21 cellular contexts compared by ENCODE assay signal in the genomic region with DNA sequence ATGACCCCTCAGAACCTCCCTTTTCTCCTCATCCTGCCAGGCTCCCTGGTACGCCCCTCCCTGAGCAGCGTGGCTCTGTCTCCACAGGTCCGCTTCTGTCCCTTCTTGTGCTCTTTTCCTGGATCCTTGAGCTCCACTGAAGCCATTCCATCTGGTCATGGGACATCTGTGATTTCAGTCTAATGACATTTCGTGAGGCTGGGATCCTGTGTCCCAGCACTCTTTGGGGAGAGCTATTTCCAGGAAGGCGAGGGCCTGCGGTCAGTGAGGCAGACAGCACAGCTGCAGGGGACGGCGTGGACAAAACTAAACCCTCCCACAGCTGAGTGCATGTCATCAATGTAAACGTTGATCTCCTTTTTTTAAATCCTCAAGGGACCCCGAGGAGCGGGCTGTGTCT.
DNase-seq lines count a peak whose midpoint lies in the region; ATAC-seq, FAIRE-seq and TF ChIP-seq lines count a peak whose summit lies in the region.
"Had no signal": no experiment of that assay in that cellular context is flagged by ENCODE, and none has a peak within 500 bp of the region (broad histone marks: within the 10 kb centered on the region; RNA-seq: fewer than 3 reads in every experiment).

No MANE protein-coding gene starts in this region.

- DNase-seq in D341Med (ENCODE audit: low spot score) (peak; percentile 39), cerebellar cortex (ENCODE audit: low spot score) (peak; percentile 61), kidney (peak; percentile 88), psoas muscle (peak in 1 of 2 donors; percentile 24), frontal cortex (ENCODE audit: low spot score in 2 of 2) (no peak), SK-N-SH (no peak)
- DNase-seq in activated CD8-positive, alpha-beta memory T cell treated with anti-CD3 and anti-CD28 coated beads, Interleukin-2, amount 10 ng/mL, durations not matched to agents 7 days and 5 days, result no peak
- DNase-seq: activated CD4-positive, alpha-beta T cell treated with anti-CD3 and anti-CD28 coated beads, Interleukin-2, amount 50 U/mL, for 4 hours; activated effector memory CD4-positive, alpha-beta T cell treated with Interleukin-2 at 50 U/mL for 16 hours; activated naive CD8-positive, alpha-beta T cell treated with anti-CD3 and anti-CD28 coated beads, Interleukin-2, amount 50 U/mL, for 24 hours; body of pancreas; NCI-H1436; NCI-H510A treated with DMSO at 0.1 percent for 48 hours; stimulated activated naive B cell treated with anti-CD40 and anti-IgM and Interleukin-4, amounts not matched to agents 10 μg/mL and 1 μg/mL and 100 μg/mL, for 72 hours; T-helper 17 cell had no signal

- ATAC-seq in psoas muscle (peak in 3 of 4 donors; percentile 15 to 75 (median 50)), GM19023 (IDR thresholded peaks at IDR 0.05; ENCODE audit: unreplicated experiment) (no peak)
- no peak for ATAC-seq in activated CD8-positive, alpha-beta memory T cell treated with anti-CD3 and anti-CD28 coated beads, Interleukin-2, amount 10 ng/mL, durations not matched to agents 7 days and 5 days
- ATAC-seq: activated naive CD8-positive, alpha-beta T cell treated with anti-CD3 and anti-CD28 coated beads, Interleukin-2, amount 50 U/mL, for 24 hours; body of pancreas; HepG2; stimulated activated naive B cell treated with anti-CD40 and anti-IgM and Interleukin-4, amounts not matched to agents 10 μg/mL and 1 μg/mL and 100 μg/mL, for 72 hours; T-helper 17 cell had no signal

- H3K4me3 ChIP-seq in kidney (ENCODE audit: low read length in 2 of 2) (no peak overlapping the region), psoas muscle (no peak overlapping the region), SK-N-SH (ENCODE audit: low read depth in 2 of 2, low read length in 1 of 2) (no peak overlapping the region)
- H3K4me3 ChIP-seq: body of pancreas, thoracic aorta had no signal

- H3K27me3 ChIP-seq in psoas muscle (ENCODE audit: insufficient read depth in 3 of 3, low read length in 2 of 3) (no peaks in the 10 kb centered on the region), SK-N-SH (ENCODE audit: insufficient read depth) (no peaks in the 10 kb centered on the region)
- H3K27me3 ChIP-seq: body of pancreas had no signal

- H3K79me2 ChIP-seq in SK-N-SH (ENCODE audit: insufficient read depth), result no peaks in the 10 kb centered on the region

- no peaks in the 10 kb centered on the region for H3K9me3 Mint-ChIP-seq in activated CD8-positive, alpha-beta memory T cell treated with anti-CD3 and anti-CD28 coated beads, Interleukin-2, amount 10 ng/mL, durations not matched to agents 7 days and 5 days (ENCODE audit: low read depth)
- H3K9me3 Mint-ChIP-seq: activated naive CD8-positive, alpha-beta T cell treated with anti-CD3 and anti-CD28 coated beads, Interleukin-2, amount 50 U/mL, for 24 hours; dendritic cell treated with granulocyte-macrophage colony-stimulating factor and Interleukin-4, amounts not matched to agents 40 ng/mL and 50 ng/mL, for 4 days; stimulated activated naive B cell treated with anti-CD40 and anti-IgM and Interleukin-4, amounts not matched to agents 10 μg/mL and 1 μg/mL and 100 μg/mL, for 72 hours had no signal

- H3K9ac ChIP-seq in kidney (ENCODE audit: low read length in 2 of 2) (no peak overlapping the region), SK-N-SH (no peak overlapping the region)

- H3K4me1 ChIP-seq in kidney (ENCODE audit: control insufficient read depth in 1 of 2, insufficient read depth in 1 of 2, low read depth in 1 of 2, low read length in 2 of 2) (no peaks in the 10 kb centered on the region), psoas muscle (no peaks in the 10 kb centered on the region), SK-N-SH (ENCODE audit: control insufficient read depth in 1 of 2, insufficient read depth in 2 of 2, low read depth in 1 of 2, low read length in 1 of 2) (no peaks in the 10 kb centered on the region; a peak in 2 of 4 replicates)
- H3K4me1 ChIP-seq: body of pancreas had no signal

- TF ChIP-seq CTCF in kidney (IDR thresholded peaks at IDR 0.05; ENCODE audit: borderline replicate concordance, extremely low read depth, insufficient read depth), result no peak
- TF ChIP-seq CTCF in psoas muscle (IDR thresholded peaks at IDR 0.05), result no peak
- TF ChIP-seq CTCF in SK-N-SH (IDR thresholded peaks at IDR 0.05), result no peak

- no peak overlapping the region for H3K4me3 Mint-ChIP-seq in activated CD8-positive, alpha-beta memory T cell treated with anti-CD3 and anti-CD28 coated beads, Interleukin-2, amount 10 ng/mL, durations not matched to agents 7 days and 5 days
- H3K4me3 Mint-ChIP-seq: activated naive CD8-positive, alpha-beta T cell treated with anti-CD3 and anti-CD28 coated beads, Interleukin-2, amount 50 U/mL, for 24 hours; dendritic cell treated with granulocyte-macrophage colony-stimulating factor and Interleukin-4, amounts not matched to agents 40 ng/mL and 50 ng/mL, for 4 days; stimulated activated naive B cell treated with anti-CD40 and anti-IgM and Interleukin-4, amounts not matched to agents 10 μg/mL and 1 μg/mL and 100 μg/mL, for 72 hours; T-helper 17 cell had no signal

- TF ChIP-seq EP300 in SK-N-SH (IDR thresholded peaks at IDR 0.05; ENCODE audit: borderline replicate concordance in 1 of 2, low read depth in 1 of 2, low read length in 1 of 2), result no peak

- H3K9me2 ChIP-seq in SK-N-SH, result no peaks in the 10 kb centered on the region

- FAIRE-seq in kidney (lab: Jason Lieb, UNC) (no peak), frontal cortex (lab: Jason Lieb, UNC) (no peak)
- FAIRE-seq: endothelial cell of umbilical vein, GM18507, HepG2 had no signal

- no peaks in the 10 kb centered on the region for H3K36me3 Mint-ChIP-seq in activated CD8-positive, alpha-beta memory T cell treated with anti-CD3 and anti-CD28 coated beads, Interleukin-2, amount 10 ng/mL, durations not matched to agents 7 days and 5 days
- H3K36me3 Mint-ChIP-seq: stimulated activated naive B cell treated with anti-CD40 and anti-IgM and Interleukin-4, amounts not matched to agents 10 μg/mL and 1 μg/mL and 100 μg/mL, for 72 hours had no signal

- H3K4me1 Mint-ChIP-seq in activated CD8-positive, alpha-beta memory T cell treated with anti-CD3 and anti-CD28 coated beads, Interleukin-2, amount 10 ng/mL, durations not matched to agents 7 days and 5 days, result no peaks in the 10 kb centered on the region
- H3K4me1 Mint-ChIP-seq: activated naive CD8-positive, alpha-beta T cell treated with anti-CD3 and anti-CD28 coated beads, Interleukin-2, amount 50 U/mL, for 24 hours; stimulated activated naive B cell treated with anti-CD40 and anti-IgM and Interleukin-4, amounts not matched to agents 10 μg/mL and 1 μg/mL and 100 μg/mL, for 72 hours; T-helper 17 cell had no signal

- no peaks in the 10 kb centered on the region for H4K20me1 ChIP-seq in SK-N-SH (ENCODE audit: insufficient read depth)

- POLR2A ChIA-PET in SK-N-SH (lab: Yijun Ruan, JAX), result no interaction called here

- no peaks in the 10 kb centered on the region for H3K36me3 ChIP-seq in kidney (ENCODE audit: control insufficient read depth in 1 of 2, insufficient read depth in 2 of 2, low read length in 2 of 2)
- no peaks in the 10 kb centered on the region for H3K36me3 ChIP-seq in psoas muscle (ENCODE audit: insufficient read depth in 1 of 2, low read depth in 1 of 2)
- no peaks in the 10 kb centered on the region for H3K36me3 ChIP-seq in SK-N-SH (replicated peaks in 1 of 2; ENCODE audit: control insufficient read depth in 1 of 2, insufficient read depth in 2 of 2, low read length in 1 of 2)
- H3K36me3 ChIP-seq: thoracic aorta had no signal

- no peak overlapping the region for H2AFZ ChIP-seq in SK-N-SH (ENCODE audit: low read depth)

- H3K9me3 ChIP-seq in kidney (ENCODE audit: control insufficient read depth in 1 of 2, low read length in 2 of 2) (no peaks in the 10 kb centered on the region), psoas muscle (no peaks in the 10 kb centered on the region), SK-N-SH (no peaks in the 10 kb centered on the region)
- H3K9me3 ChIP-seq: body of pancreas, thoracic aorta had no signal

- no peaks in the 10 kb centered on the region for H3F3A ChIP-seq in SK-N-SH (replicated peaks; ENCODE audit: insufficient read depth)

- 49 to 63% (median 56%) methylated on average over 11 of the region's 11 CpGs for WGBS in psoas muscle, 3 donors
- 86% methylated on average over 11 of the region's 11 CpGs for WGBS in SK-N-SH (ENCODE audit: low lambda C conversion rate)

- H3K27ac Mint-ChIP-seq in activated CD8-positive, alpha-beta memory T cell treated with anti-CD3 and anti-CD28 coated beads, Interleukin-2, amount 10 ng/mL, durations not matched to agents 7 days and 5 days, result no peak overlapping the region
- H3K27ac Mint-ChIP-seq: activated naive CD8-positive, alpha-beta T cell treated with anti-CD3 and anti-CD28 coated beads, Interleukin-2, amount 50 U/mL, for 24 hours; dendritic cell treated with granulocyte-macrophage colony-stimulating factor and Interleukin-4, amounts not matched to agents 40 ng/mL and 50 ng/mL, for 4 days; stimulated activated naive B cell treated with anti-CD40 and anti-IgM and Interleukin-4, amounts not matched to agents 10 μg/mL and 1 μg/mL and 100 μg/mL, for 72 hours; T-helper 17 cell had no signal

- intact Hi-C loops in kidney (cut with DNase I), result no loop called here
- intact Hi-C loops in psoas muscle (cut with DNase I), result no loop called here

- no peak overlapping the region for H3K4me2 ChIP-seq in SK-N-SH

- H3K27me3 Mint-ChIP-seq in activated CD8-positive, alpha-beta memory T cell treated with anti-CD3 and anti-CD28 coated beads, Interleukin-2, amount 10 ng/mL, durations not matched to agents 7 days and 5 days, result peaks cover 3% of the 10 kb centered on the region
- H3K27me3 Mint-ChIP-seq: activated naive CD8-positive, alpha-beta T cell treated with anti-CD3 and anti-CD28 coated beads, Interleukin-2, amount 50 U/mL, for 24 hours; dendritic cell treated with granulocyte-macrophage colony-stimulating factor and Interleukin-4, amounts not matched to agents 40 ng/mL and 50 ng/mL, for 4 days; stimulated activated naive B cell treated with anti-CD40 and anti-IgM and Interleukin-4, amounts not matched to agents 10 μg/mL and 1 μg/mL and 100 μg/mL, for 72 hours; T-helper 17 cell had no signal

- CTCF ChIA-PET in activated CD8-positive, alpha-beta memory T cell treated with anti-CD3 and anti-CD28 coated beads, Interleukin-2, amount 10 ng/mL, durations not matched to agents 7 days and 5 days (lab: Charles Lee), result no interaction called here
- CTCF ChIA-PET in SK-N-SH (lab: Yijun Ruan, JAX), result interaction anchor here (1.1 to 1.6 kb wide), 3 partner anchors 119 to 290 kb away, joined by 3 read pairs; no protein-coding TSS in a partner anchor

- peak overlapping the region in 1 of 2 donors; percentile 48 for H3K27ac ChIP-seq in kidney (ENCODE audit: low read depth in 2 of 2, low read length in 2 of 2)
- H3K27ac ChIP-seq in psoas muscle, result no peak overlapping the region
- H3K27ac ChIP-seq in SK-N-SH (ENCODE audit: low read depth in 2 of 2, low read length in 1 of 2), result no peak overlapping the region
- H3K27ac ChIP-seq: body of pancreas, thoracic aorta had no signal

- no peak for TF ChIP-seq RAD21 in SK-N-SH (IDR thresholded peaks at IDR 0.05; ENCODE audit: low read length)

TF ChIP-seq in SK-N-SH, 30 proteins besides CTCF, POLR2A, EP300 and RAD21 (continues in another document):
- TF ChIP-seq RCOR1 (IDR thresholded peaks at IDR 0.05; ENCODE audit: low read length) (no peak), JUND (IDR thresholded peaks at IDR 0.05) (no peak), RFX5 (IDR thresholded peaks at IDR 0.05; ENCODE audit: low read length) (no peak), GATA2 (CRISPR knock-in tag; IDR thresholded peaks at IDR 0.05) (no peak)

Comparison
In these comparisons a context has a peak if more than half of its experiments do, and no peak if none do; other contexts are left out.
1. DNase-seq: peak in D341Med (single experiment), cerebellar cortex (single experiment) and kidney (single experiment); none in frontal cortex (0 of 2), activated CD8-positive, alpha-beta memory T cell treated with anti-CD3 and anti-CD28 coated beads, Interleukin-2, amount 10 ng/mL, durations not matched to agents 7 days and 5 days (single experiment) and SK-N-SH (single experiment).
2. ATAC-seq: peak in psoas muscle (3 of 4); none in GM19023 (single experiment) and activated CD8-positive, alpha-beta memory T cell treated with anti-CD3 and anti-CD28 coated beads, Interleukin-2, amount 10 ng/mL, durations not matched to agents 7 days and 5 days (single experiment).